18 cellular contexts compared by ENCODE assay signal in genomic region chr5:131186561-131187256, GRCh38. TPM values are rescaled to one million over a fixed set of nuclear protein-coding genes. Genes with fewer than 3 reads are reported as not detected.
A peak's percentile ranks its signal among the peaks of the same experiment; 100 is the strongest.
DNase-seq lines count a peak whose midpoint lies in the region; ATAC-seq and TF ChIP-seq lines count a peak whose summit lies in the region.
"Had no signal": no experiment of that assay in that cellular context is flagged by ENCODE, and none has a peak within 500 bp of the region (broad histone marks: within the 10 kb centered on the region; RNA-seq: fewer than 3 reads in every experiment).

No MANE protein-coding gene starts in this region.

- H3K79me2 ChIP-seq in fibroblast of lung (ENCODE audit: control insufficient read depth, insufficient read depth, low read length) (no peaks in the 10 kb centered on the region), OCI-LY7 (ENCODE audit: insufficient read depth, low read depth, low read length) (no peaks in the 10 kb centered on the region)
- H3K79me2 ChIP-seq: parathyroid adenoma had no signal

- H3K9me1 ChIP-seq in IMR-90 (ENCODE audit: insufficient read depth, low read length): no peaks in the 10 kb centered on the region

- H3K27ac ChIP-seq in IMR-90 (ENCODE audit: insufficient read depth, low read length) (no peak overlapping the region), fibroblast of lung (ENCODE audit: insufficient read depth, low read length) (no peak overlapping the region), OCI-LY7 (ENCODE audit: low read depth, low read length, poor library complexity, severe bottlenecking) (no peak overlapping the region)
- H3K27ac ChIP-seq: lower lobe of right lung, parathyroid adenoma had no signal

- no peak overlapping the region for H4K91ac ChIP-seq in IMR-90 (ENCODE audit: insufficient read depth, low read depth, low read length)

- no TSS peak for BruUV-seq in IMR-90 (replicated peaks; lab: Mats Ljungman, UMichigan)
- no TSS peak for BruUV-seq in OCI-LY7 (replicated peaks; lab: Mats Ljungman, UMichigan)

- POLR2A ChIA-PET in IMR-90 (lab: Charles Lee; ENCODE audit: unreplicated experiment) (no interaction called here), OCI-LY7 (lab: Charles Lee) (interaction anchor here (0.6 to 0.8 kb wide), 2 partner anchors 18 to 806 kb away, joined by 3 to 4 read pairs; no protein-coding TSS in a partner anchor)

- no peaks in the 10 kb centered on the region for H3K79me1 ChIP-seq in IMR-90 (ENCODE audit: low read depth in 1 of 2, low read length in 2 of 2)

- dilution Hi-C loops in IMR-90 (cut with HindIII; ENCODE audit: low sequenced_read_pairs, unreplicated experiment): no loop called here

- no peak for TF ChIP-seq RAD21 in IMR-90 (IDR thresholded peaks at IDR 0.05; ENCODE audit: low read length)

- H3K4me1 ChIP-seq in IMR-90 (ENCODE audit: control insufficient read depth, insufficient read depth, low read length) (0 out of 2 replicates have a peak, but pooled peaks cover 2% of the 10 kb centered on the region), fibroblast of lung (ENCODE audit: control insufficient read depth, extremely low read depth, insufficient read depth, low read length) (no peaks in the 10 kb centered on the region), OCI-LY7 (ENCODE audit: insufficient read depth, low read length, poor library complexity, severe bottlenecking) (no peaks in the 10 kb centered on the region)
- H3K4me1 ChIP-seq: lower lobe of right lung, parathyroid adenoma had no signal

- ATAC-seq in IMR-90 (ENCODE audit: low read depth) (peak; percentile 56), HG03280 (IDR thresholded peaks at IDR 0.05; ENCODE audit: unreplicated experiment) (no peak)
- ATAC-seq: GM12878, lower lobe of right lung had no signal

- WGBS in IMR-90 (ENCODE audit: extremely low coverage in 2 of 2, insufficient read length in 1 of 2), 2 experiments: no CpG with 5 or more reads among the region's 3 CpGs

- H3K14ac ChIP-seq in IMR-90 (replicated peaks; ENCODE audit: low read depth, low read length): no peak overlapping the region

- TF ChIP-seq CTCF in IMR-90 (conservative IDR thresholded peaks at IDR 0.05; ENCODE audit: low read depth, low read length) (no peak), fibroblast of lung (conservative IDR thresholded peaks at IDR 0.05 in 1 of 2, IDR thresholded peaks at IDR 0.05 in 1 of 2; ENCODE audit: low read depth in 1 of 2, low read length in 2 of 2) (no peak), OCI-LY7 (conservative IDR thresholded peaks at IDR 0.05; ENCODE audit: low read length) (no peak)

- H3K36me3 ChIP-seq in IMR-90 (ENCODE audit: control insufficient read depth, insufficient read depth, low read length) (0 out of 2 replicates have a peak, but pooled peaks cover 1% of the 10 kb centered on the region), fibroblast of lung (ENCODE audit: control insufficient read depth, insufficient read depth, low read length) (no peaks in the 10 kb centered on the region), OCI-LY7 (ENCODE audit: insufficient read depth, low read length) (peaks cover 44% of the 10 kb centered on the region)

- H3K56ac ChIP-seq in IMR-90 (ENCODE audit: extremely low read depth, insufficient read depth, low read length): no peak overlapping the region

- H3K4me3 ChIP-seq in IMR-90 (ENCODE audit: insufficient read depth, low read depth, low read length) (no peak overlapping the region), fibroblast of lung (replicated peaks in 1 of 4; ENCODE audit: control extremely low read depth in 1 of 4, insufficient read depth in 1 of 4, low read depth in 3 of 4, low read length in 4 of 4) (no peak overlapping the region), OCI-LY7 (ENCODE audit: low read depth, low read length, poor library complexity, severe bottlenecking) (no peak overlapping the region)
- H3K4me3 ChIP-seq: GM12878, lower lobe of right lung had no signal

- H3K4me2 ChIP-seq in IMR-90 (ENCODE audit: low read depth, low read length): no peak overlapping the region
- H3K4me2 ChIP-seq in fibroblast of lung (ENCODE audit: extremely low read depth, insufficient read depth, low read length): no peak overlapping the region
- no peak overlapping the region for H3K4me2 ChIP-seq in OCI-LY7 (ENCODE audit: low read length)

- no peak overlapping the region for H3K18ac ChIP-seq in IMR-90 (ENCODE audit: low read depth, low read length)

- H2AK5ac ChIP-seq in IMR-90 (ENCODE audit: low read depth, low read length): no peak overlapping the region

- no peak overlapping the region for H2BK5ac ChIP-seq in IMR-90 (ENCODE audit: low read depth, low read length, poor library complexity, severe bottlenecking)

- no peak for TF ChIP-seq POLR2A in IMR-90 (IDR thresholded peaks at IDR 0.05; ENCODE audit: low read depth, low read length)

- in situ Hi-C loops in ACHN (cut with HindIII; ENCODE audit: low pct_ligation_motif_present, low pct_unique_long_range_greater_than_20kb, low sequenced_read_pairs): no loop called here
- in situ Hi-C loops in IMR-90 (cut with MboI; ENCODE audit: low sequenced_read_pairs): no loop called here

- DNase-seq in ACHN: peak; percentile 16
- DNase-seq in IMR-90: peak; percentile 71
- DNase-seq in SHP77 (lab: John Stamatoyannopoulos, UW): peak; percentile 42 to 76
- DNase-seq in fibroblast of lung (ENCODE audit: low read depth in 2 of 2): peak; percentile 22 to 76
- DNase-seq in NCI-H1436 treated with DMSO at 0.1 percent for 48 hours (lab: John Stamatoyannopoulos, UW): no peak
- no peak for DNase-seq in NCI-H1694 (lab: John Stamatoyannopoulos, UW)
- no peak for DNase-seq in OCI-LY7 (ENCODE audit: low spot score)
- DNase-seq: activated CD4-positive, CD25-positive, alpha-beta regulatory T cell; immature natural killer cell; lower lobe of right lung; naive B cell; NCI-H1048; NK-92 treated with Interleukin-12 subunit alpha and Interleukin-12 subunit beta, amount 100 ng/mL, for 24 hours; SIG-M5; substantia nigra had no signal

- no peak overlapping the region for H3K9ac ChIP-seq in IMR-90 (ENCODE audit: low read depth, low read length)
- H3K9ac ChIP-seq in fibroblast of lung (ENCODE audit: insufficient read depth, low read length): no peak overlapping the region
- H3K9ac ChIP-seq: parathyroid adenoma had no signal

- H3K9me2 ChIP-seq in OCI-LY7 (ENCODE audit: insufficient read depth, low read length): no peaks in the 10 kb centered on the region

- H4K8ac ChIP-seq in IMR-90 (ENCODE audit: low read depth in 2 of 2, low read length in 2 of 2): no peak overlapping the region

- H4K5ac ChIP-seq in IMR-90 (ENCODE audit: low read depth, low read length): no peak overlapping the region

- H2AFZ ChIP-seq in IMR-90 (replicated peaks; ENCODE audit: low read length, poor library complexity): no peak overlapping the region
- no peak overlapping the region for H2AFZ ChIP-seq in fibroblast of lung (ENCODE audit: low read length)
- no peak overlapping the region for H2AFZ ChIP-seq in OCI-LY7 (ENCODE audit: low read length)
- H2AFZ ChIP-seq: parathyroid adenoma had no signal

- no peak overlapping the region for H2BK20ac ChIP-seq in IMR-90 (ENCODE audit: low read depth, low read length)

- H3K23ac ChIP-seq in IMR-90 (ENCODE audit: low read depth, low read length): no peak overlapping the region

- no peaks in the 10 kb centered on the region for H4K20me1 ChIP-seq in IMR-90 (ENCODE audit: insufficient read depth, low read length)
- no peaks in the 10 kb centered on the region for H4K20me1 ChIP-seq in fibroblast of lung (ENCODE audit: control insufficient read depth, extremely low read depth, insufficient read depth, low read length)
- no peaks in the 10 kb centered on the region for H4K20me1 ChIP-seq in OCI-LY7 (ENCODE audit: insufficient read depth, low read length)

- H2BK120ac ChIP-seq in IMR-90 (ENCODE audit: low read depth, low read length): no peak overlapping the region

- H3K4ac ChIP-seq in IMR-90 (ENCODE audit: low read depth, low read length): no peak overlapping the region

- CTCF ChIA-PET in IMR-90 (lab: Yijun Ruan, JAX) (no interaction called here), OCI-LY7 (lab: Charles Lee; ENCODE audit: unreplicated experiment) (no interaction called here)

- H3K27me3 ChIP-seq in IMR-90 (ENCODE audit: control insufficient read depth, insufficient read depth, low read length): no peaks in the 10 kb centered on the region
- no peaks in the 10 kb centered on the region for H3K27me3 ChIP-seq in fibroblast of lung (ENCODE audit: control insufficient read depth, insufficient read depth, low read length)

- H2AK9ac ChIP-seq in IMR-90 (replicated peaks; ENCODE audit: low read depth, low read length, poor library complexity): no peak overlapping the region

- intact Hi-C loops in IMR-90 (cut with micrococcal nuclease): no loop called here
- intact Hi-C loops in OCI-LY7 (cut with micrococcal nuclease; ENCODE audit: unreplicated experiment): no loop called here

- H3K9me3 ChIP-seq in IMR-90 (ENCODE audit: control insufficient read depth, insufficient read depth, low read length): no peaks in the 10 kb centered on the region
- no peaks in the 10 kb centered on the region for H3K9me3 ChIP-seq in fibroblast of lung (ENCODE audit: control insufficient read depth, insufficient read depth, low read depth, low read length)
- H3K9me3 ChIP-seq in OCI-LY7 (ENCODE audit: low read length): no peaks in the 10 kb centered on the region
- H3K9me3 ChIP-seq: lower lobe of right lung had no signal

- no peak overlapping the region for H2BK15ac ChIP-seq in IMR-90 (ENCODE audit: low read depth, low read length)

TF ChIP-seq in IMR-90, 13 proteins besides CTCF, POLR2A, EP300 and RAD21 (continues in another document):
- TF ChIP-seq MXI1 (IDR thresholded peaks at IDR 0.05; ENCODE audit: borderline replicate concordance, low read depth, low read length) (no peak), RFX5 (IDR thresholded peaks at IDR 0.05; ENCODE audit: low read depth, low read length) (no peak), FOS (IDR thresholded peaks at IDR 0.05; ENCODE audit: low read depth, low read length) (no peak)

RNA-seq across cellular contexts. Expression of gene LYRM7, which starts 16.0 kb away (rescaled TPM):
- 3.4 and 6.4 TPM in 2 replicates for total RNA-seq in IMR-90 (2012; rRNA removed)
- 1.6 and 2.5 TPM in 2 replicates for polyA plus RNA-seq in IMR-90 (2012; rRNA removed)
- polyA plus RNA-seq in IMR-90 (2012; cell fraction: cytosol; rRNA removed): 0.37 and 0.81 TPM in 2 replicates
- polyA plus RNA-seq in IMR-90 (2012; cell fraction: nucleus; rRNA removed; ENCODE audit: low replicate concordance): 2.6 and 3.6 TPM in 2 replicates
- total RNA-seq in fibroblast of lung: 6.4 and 6.9 TPM in 2 replicates
- 4.8 and 5.2 TPM in 2 replicates for polyA plus RNA-seq in fibroblast of lung
- polyA plus RNA-seq in fibroblast of lung (2012): 4.5 and 4.6 TPM in 2 replicates
- polyA minus RNA-seq in fibroblast of lung (ENCODE audit: low replicate concordance): 0.47 and 0.96 TPM in 2 replicates
- total RNA-seq in OCI-LY7 (2014; rRNA removed; shearing (Covaris generic)): 14.4 and 18.2 TPM in 2 replicates
- 24.3 and 25.5 TPM in 2 replicates for total RNA-seq in OCI-LY7 (2022)

RNA-seq across cellular contexts. Expression of gene HINT1, which starts 21.7 kb away (rescaled TPM):
- total RNA-seq in IMR-90 (2012; rRNA removed): 179 and 181 TPM in 2 replicates
- 347 and 352 TPM in 2 replicates for polyA plus RNA-seq in IMR-90 (2012; rRNA removed)
- polyA plus RNA-seq in IMR-90 (2012; cell fraction: cytosol; rRNA removed): 142 and 333 TPM in 2 replicates
- polyA plus RNA-seq in IMR-90 (2012; cell fraction: nucleus; rRNA removed; ENCODE audit: low replicate concordance): 86.7 and 151 TPM in 2 replicates
- 181 and 225 TPM in 2 replicates for total RNA-seq in fibroblast of lung
- 332 and 396 TPM in 2 replicates for polyA plus RNA-seq in fibroblast of lung
- polyA plus RNA-seq in fibroblast of lung (2012): 311 and 351 TPM in 2 replicates
- 26.4 and 58.2 TPM in 2 replicates for polyA minus RNA-seq in fibroblast of lung (ENCODE audit: low replicate concordance)
- 205 and 343 TPM in 2 replicates for total RNA-seq in OCI-LY7 (2014; rRNA removed; shearing (Covaris generic))
- total RNA-seq in OCI-LY7 (2022): 246 and 253 TPM in 2 replicates

Comparison
In these comparisons a context has a peak if more than half of its experiments do, and no peak if none do; other contexts are left out.
1. DNase-seq: peak in ACHN (single experiment), IMR-90 (single experiment), SHP77 (2 of 2) and fibroblast of lung (2 of 2); none in NCI-H1436 treated with DMSO at 0.1 percent for 48 hours (single experiment), NCI-H1694 (single experiment) and OCI-LY7 (single experiment).